Comparison of ENCODE assay signal across 16 cellular contexts in the genomic region with DNA sequence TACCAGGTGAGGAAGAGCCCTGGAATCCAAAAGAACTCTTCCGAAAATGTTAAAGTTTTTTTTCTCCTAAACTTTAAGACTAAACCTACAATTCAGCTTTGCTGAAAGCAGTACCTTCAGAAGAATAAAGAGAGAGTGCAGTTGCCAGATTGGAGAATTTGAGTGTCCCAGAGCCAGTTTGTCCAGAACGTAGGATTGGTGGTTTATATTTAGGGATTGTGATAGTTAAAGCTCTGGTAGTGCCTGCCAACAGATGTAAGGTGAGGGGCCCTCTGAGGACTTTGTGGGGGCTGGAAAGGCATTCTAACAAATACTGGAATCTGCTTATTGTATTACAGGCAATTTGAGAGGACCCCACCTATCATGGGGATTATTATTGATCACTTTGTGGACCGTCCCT.
"Had no signal": no experiment of that assay in that cellular context is flagged by ENCODE, and none has a peak within 500 bp of the region (broad histone marks: within the 10 kb centered on the region; RNA-seq: fewer than 3 reads in every experiment).

No MANE protein-coding gene starts in this region.

- H3K4me1 ChIP-seq: testis had no signal

- H3K4me3 ChIP-seq: coronary artery, lung, right lobe of liver, testis had no signal

- H3K27ac ChIP-seq: epithelial cell of prostate, right lobe of liver had no signal

- H3K9me3 ChIP-seq: right lobe of liver, testis had no signal

- DNase-seq: activated CD4-positive, alpha-beta T cell treated with anti-CD3 and anti-CD28 coated beads, Interleukin-2, amount 10 ng/mL, durations not matched to agents 7 days and 5 days; activated CD4-positive, CD25-positive, alpha-beta regulatory T cell; activated effector memory CD4-positive, alpha-beta T cell treated with anti-CD3 and anti-CD28 coated beads, Interleukin-2, amount 50 U/mL, for 16 hours; activated T-cell treated with anti-CD3 and anti-CD28 coated beads for 4 hours; caudate nucleus; effector memory CD4-positive, alpha-beta T cell; immature natural killer cell; naive B cell; stimulated activated CD4-positive, alpha-beta T cell treated with anti-CD3 and anti-CD28 coated beads, Interleukin-2, amount 100 ng/mL, for 24 hours; stimulated activated naive CD8-positive, alpha-beta T cell treated with anti-CD3 and anti-CD28 coated beads, Interleukin-15, Interleukin-2, amounts not matched to agents 100 U/mL and 50 U/mL, for 24 hours; T-helper 2 cell; testis had no signal

- H3K27me3 ChIP-seq: right lobe of liver, testis had no signal
